In the genomic region with DNA sequence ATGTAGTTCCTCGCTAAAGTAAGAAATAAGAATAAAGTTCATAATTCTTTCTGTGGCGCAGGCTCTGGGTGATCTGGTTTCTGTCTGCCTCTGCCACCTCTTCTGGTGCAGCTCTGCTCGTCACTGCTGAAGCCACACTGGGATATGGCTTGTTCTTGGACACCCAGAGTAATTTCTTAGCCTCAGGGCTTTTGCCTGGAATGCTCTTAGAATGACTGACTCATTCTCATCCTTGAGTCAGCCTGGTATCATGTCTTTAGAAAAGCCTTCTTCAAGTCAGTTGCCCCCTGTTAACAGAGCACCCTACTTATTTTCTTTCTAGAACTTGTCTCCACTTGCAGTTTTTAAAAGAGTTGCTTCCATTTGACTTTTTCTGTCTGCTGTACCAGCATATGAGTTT, we compare ENCODE assay signal across 11 cellular contexts. TPM values are rescaled to one million over a fixed set of nuclear protein-coding genes. Genes with fewer than 3 reads are reported as not detected.
DNase-seq lines count a peak whose midpoint lies in the region; ATAC-seq and TF ChIP-seq lines count a peak whose summit lies in the region.
"Had no signal": no experiment of that assay in that cellular context is flagged by ENCODE, and none has a peak within 500 bp of the region (broad histone marks: within the 10 kb centered on the region; RNA-seq: fewer than 3 reads in every experiment).

No MANE protein-coding gene starts in this region.

- CTCF ChIA-PET in activated naive CD4-positive, alpha-beta T cell treated with anti-CD3 and anti-CD28 coated beads, Interleukin-2, amount 10 ng/mL, durations not matched to agents 7 days and 5 days (lab: Charles Lee): no interaction called here
- CTCF ChIA-PET in T-cell (lab: Charles Lee): no interaction called here

- H3K27me3 ChIP-seq in colonic mucosa: no peaks in the 10 kb centered on the region

- intact Hi-C loops in colonic mucosa (cut with DNase I): no loop called here

- H3K9ac ChIP-seq in colonic mucosa (ENCODE audit: low read depth in 2 of 2, low read length in 2 of 2): no peak overlapping the region

- H3K27ac Mint-ChIP-seq in activated naive CD4-positive, alpha-beta T cell treated with anti-CD3 and anti-CD28 coated beads, Interleukin-2, amount 10 ng/mL, durations not matched to agents 7 days and 5 days: peak overlapping the region; percentile 50
- H3K27ac Mint-ChIP-seq in T-cell: no peak overlapping the region
- H3K27ac Mint-ChIP-seq in stimulated activated naive B cell treated with anti-CD40 and anti-IgM and Interleukin-4, amounts not matched to agents 10 μg/mL and 1 μg/mL and 100 μg/mL, for 72 hours: no peak overlapping the region

- H3K4me1 Mint-ChIP-seq in activated naive CD4-positive, alpha-beta T cell treated with anti-CD3 and anti-CD28 coated beads, Interleukin-2, amount 10 ng/mL, durations not matched to agents 7 days and 5 days: peaks cover 77% of the 10 kb centered on the region
- peaks cover 56 to 67% (median 57%) of the 10 kb centered on the region in 3 donors for H3K4me1 Mint-ChIP-seq in T-cell
- peaks cover 25 to 47% of the 10 kb centered on the region in 2 donors for H3K4me1 Mint-ChIP-seq in stimulated activated naive B cell treated with anti-CD40 and anti-IgM and Interleukin-4, amounts not matched to agents 10 μg/mL and 1 μg/mL and 100 μg/mL, for 72 hours

- DNase-seq in activated naive CD4-positive, alpha-beta T cell treated with anti-CD3 and anti-CD28 coated beads, Interleukin-2, amount 10 ng/mL, durations not matched to agents 7 days and 5 days: no peak
- DNase-seq in activated naive CD4-positive, alpha-beta T cell (lab: John Stamatoyannopoulos, UW): no peak
- DNase-seq in T-cell (no peak), fibroblast of mammary gland (ENCODE audit: low read depth) (peak; percentile 36), colonic mucosa (no peak)
- no peak for DNase-seq in stimulated activated naive B cell treated with anti-CD40 and anti-IgM and Interleukin-4, amounts not matched to agents 10 μg/mL and 1 μg/mL and 100 μg/mL, for 72 hours
- DNase-seq: NCI-H69 had no signal

- no peaks in the 10 kb centered on the region for H3K9me3 Mint-ChIP-seq in activated naive CD4-positive, alpha-beta T cell treated with anti-CD3 and anti-CD28 coated beads, Interleukin-2, amount 10 ng/mL, durations not matched to agents 7 days and 5 days
- no peaks in the 10 kb centered on the region for H3K9me3 Mint-ChIP-seq in T-cell
- H3K9me3 Mint-ChIP-seq in stimulated activated naive B cell treated with anti-CD40 and anti-IgM and Interleukin-4, amounts not matched to agents 10 μg/mL and 1 μg/mL and 100 μg/mL, for 72 hours: no peaks in the 10 kb centered on the region

- H3K36me3 Mint-ChIP-seq in activated naive CD4-positive, alpha-beta T cell treated with anti-CD3 and anti-CD28 coated beads, Interleukin-2, amount 10 ng/mL, durations not matched to agents 7 days and 5 days: peaks cover 64% of the 10 kb centered on the region
- peaks cover 46% of the 10 kb centered on the region for H3K36me3 Mint-ChIP-seq in T-cell
- H3K36me3 Mint-ChIP-seq in stimulated activated naive B cell treated with anti-CD40 and anti-IgM and Interleukin-4, amounts not matched to agents 10 μg/mL and 1 μg/mL and 100 μg/mL, for 72 hours: peaks cover 31 to 48% of the 10 kb centered on the region in 2 donors

- peaks cover 8% of the 10 kb centered on the region for H3K27me3 Mint-ChIP-seq in activated naive CD4-positive, alpha-beta T cell treated with anti-CD3 and anti-CD28 coated beads, Interleukin-2, amount 10 ng/mL, durations not matched to agents 7 days and 5 days
- H3K27me3 Mint-ChIP-seq in T-cell: no peaks in the 10 kb centered on the region
- peaks cover 0 to 9% of the 10 kb centered on the region in 2 donors for H3K27me3 Mint-ChIP-seq in stimulated activated naive B cell treated with anti-CD40 and anti-IgM and Interleukin-4, amounts not matched to agents 10 μg/mL and 1 μg/mL and 100 μg/mL, for 72 hours

- H3K4me3 ChIP-seq in fibroblast of mammary gland (ENCODE audit: control insufficient read depth, low read depth, low read length) (no peak overlapping the region), colonic mucosa (no peak overlapping the region)

- no peaks in the 10 kb centered on the region for H3K9me3 ChIP-seq in colonic mucosa

- POLR2A ChIA-PET in T-cell (lab: Charles Lee): interaction anchor here in 1 of 2 donors (1.1 kb wide), 1 partner anchor 210 kb away, joined by 3 read pairs; a partner anchor contains a TSS

- TF ChIP-seq CTCF in fibroblast of mammary gland (conservative IDR thresholded peaks at IDR 0.05; ENCODE audit: control insufficient read depth, insufficient read depth, low read depth, low read length) (no peak), colonic mucosa (IDR thresholded peaks at IDR 0.05) (no peak)

- peaks cover 6% of the 10 kb centered on the region for H3K36me3 ChIP-seq in colonic mucosa

- H3K27ac ChIP-seq in colonic mucosa: no peak overlapping the region
- H3K27ac ChIP-seq: C4-2B had no signal

- ATAC-seq in T-cell (replicated peaks in 1 of 4) (no peak), HG02970 (IDR thresholded peaks at IDR 0.05; ENCODE audit: low FRiP score, unreplicated experiment) (no peak), GM21529 (IDR thresholded peaks at IDR 0.05; ENCODE audit: unreplicated experiment) (no peak)
- ATAC-seq in stimulated activated naive B cell treated with anti-CD40 and anti-IgM and Interleukin-4, amounts not matched to agents 10 μg/mL and 1 μg/mL and 100 μg/mL, for 72 hours (replicated peaks): no peak

- peaks cover 5% of the 10 kb centered on the region for H3K4me1 ChIP-seq in colonic mucosa

- peak overlapping the region; percentile 97 for H3K4me3 Mint-ChIP-seq in activated naive CD4-positive, alpha-beta T cell treated with anti-CD3 and anti-CD28 coated beads, Interleukin-2, amount 10 ng/mL, durations not matched to agents 7 days and 5 days
- peak overlapping the region; percentile 95 to 97 (median 97) for H3K4me3 Mint-ChIP-seq in T-cell
- peak overlapping the region; percentile 72 to 98 for H3K4me3 Mint-ChIP-seq in stimulated activated naive B cell treated with anti-CD40 and anti-IgM and Interleukin-4, amounts not matched to agents 10 μg/mL and 1 μg/mL and 100 μg/mL, for 72 hours

RNA-seq across cellular contexts. Expression of a gene that starts 2.0 kb away (rescaled TPM):
- 10 to 100 TPM; 43.1 to 50.3 (median 49.8) TPM for total RNA-seq in T-cell
- 10 to 100 TPM; 10.4 to 20.2 TPM for total RNA-seq in colonic mucosa

RNA-seq across cellular contexts. Expression of a gene that starts 20.7 kb away (rescaled TPM):
- 1 to 10 TPM in 4 of 5 donors, under 1 TPM in 1; 0.85 to 2.6 (median 1.1) TPM for total RNA-seq in T-cell
- under 1 TPM in 1 of 2 donors, not detected in 1; 0.74 TPM for total RNA-seq in colonic mucosa
- total RNA-seq: H1 had no signal
